ENCODE assay signal across 8 cellular contexts in the genomic region with DNA sequence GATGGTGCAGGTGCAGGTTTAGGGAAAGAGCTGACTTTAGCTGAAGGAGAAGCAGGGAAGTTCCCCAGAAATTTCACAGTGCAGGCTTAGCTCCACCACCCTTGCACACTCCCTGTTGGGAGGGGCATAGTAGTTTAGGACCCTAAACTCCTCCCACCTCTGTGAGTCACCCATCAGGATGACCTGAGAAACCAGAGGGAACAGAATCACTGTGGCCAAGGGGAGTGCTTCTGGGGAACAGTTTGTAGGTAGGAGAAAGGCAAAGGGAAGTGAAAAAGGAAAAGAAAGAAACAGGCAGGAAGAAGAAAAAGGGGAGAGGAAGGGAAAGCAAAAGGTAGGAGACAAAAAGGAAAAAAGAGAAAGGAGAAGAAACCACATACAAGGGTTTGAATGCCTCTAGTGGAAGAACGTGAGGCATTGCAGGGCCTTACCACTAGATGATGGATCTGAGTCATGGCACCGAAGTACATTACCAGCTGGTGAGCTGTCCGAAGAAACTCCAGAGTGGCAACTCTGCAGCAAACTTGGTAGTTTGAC.
DNase-seq lines count a peak whose midpoint lies in the region; ATAC-seq and TF ChIP-seq lines count a peak whose summit lies in the region.

No MANE protein-coding gene starts in this region.

- no peak overlapping the region for H3K4me3 ChIP-seq in osteoblast (ENCODE audit: insufficient read depth, low read length)

- H3K4me2 ChIP-seq in osteoblast (ENCODE audit: insufficient read depth, low read length): peak overlapping the region; percentile 10

- H3K27me3 ChIP-seq in osteoblast (ENCODE audit: insufficient read depth, low read length): no peaks in the 10 kb centered on the region

- H3K9me3 ChIP-seq in osteoblast (ENCODE audit: low read depth, low read length): no peaks in the 10 kb centered on the region

- H3K4me1 ChIP-seq in osteoblast (ENCODE audit: insufficient read depth, low read length): no peaks in the 10 kb centered on the region

- no peak overlapping the region for H3K27ac ChIP-seq in osteoblast (ENCODE audit: low read depth, low read length)

- DNase-seq in NCI-H146 (lab: John Stamatoyannopoulos, UW) (peak; percentile 50), cerebellar cortex (ENCODE audit: low spot score) (peak; percentile 9), osteoblast (ENCODE audit: insufficient read length, low spot score, missing footprints) (peak; percentile 31), epidermal melanocyte (ENCODE audit: insufficient read length, low spot score) (no peak)
- DNase-seq in activated naive CD4-positive, alpha-beta T cell treated with anti-CD3 and anti-CD28 coated beads, Interleukin-2, amount 50 U/mL, for 16 hours: no peak
- no peak for DNase-seq in activated CD4-positive, alpha-beta T cell treated with anti-CD3 and anti-CD28 coated beads, Interleukin-2, amount 50 U/mL, for 48 hours

- H2AFZ ChIP-seq in osteoblast (ENCODE audit: low read length): no peak overlapping the region

- no peaks in the 10 kb centered on the region for H4K20me1 ChIP-seq in osteoblast (ENCODE audit: insufficient read depth, low read length)

- peak; percentile 89 for ATAC-seq in HG02588 (IDR thresholded peaks at IDR 0.05; ENCODE audit: unreplicated experiment)

- H3K79me2 ChIP-seq in osteoblast (ENCODE audit: insufficient read depth, low read length): no peaks in the 10 kb centered on the region

- peak; percentile 29; the same call in 1 of the 3 replicates for TF ChIP-seq CTCF in GM12872 (IDR thresholded peaks at IDR 0.05; ENCODE audit: insufficient read depth, low read depth, low read length)
- TF ChIP-seq CTCF in osteoblast (IDR thresholded peaks at IDR 0.05; ENCODE audit: extremely low read depth, low read depth, low read length): peak; percentile 39

- H3K36me3 ChIP-seq in osteoblast (ENCODE audit: insufficient read depth, low read length): no peaks in the 10 kb centered on the region

Comparison
In these comparisons a context has a peak if more than half of its experiments do, and no peak if none do; other contexts are left out.
1. DNase-seq: peak in NCI-H146 (single experiment), cerebellar cortex (single experiment) and osteoblast (single experiment); none in epidermal melanocyte (single experiment), activated naive CD4-positive, alpha-beta T cell treated with anti-CD3 and anti-CD28 coated beads, Interleukin-2, amount 50 U/mL, for 16 hours (single experiment) and activated CD4-positive, alpha-beta T cell treated with anti-CD3 and anti-CD28 coated beads, Interleukin-2, amount 50 U/mL, for 48 hours (0 of 2).